ENCODE assay signal across 19 cellular contexts in the genomic region with DNA sequence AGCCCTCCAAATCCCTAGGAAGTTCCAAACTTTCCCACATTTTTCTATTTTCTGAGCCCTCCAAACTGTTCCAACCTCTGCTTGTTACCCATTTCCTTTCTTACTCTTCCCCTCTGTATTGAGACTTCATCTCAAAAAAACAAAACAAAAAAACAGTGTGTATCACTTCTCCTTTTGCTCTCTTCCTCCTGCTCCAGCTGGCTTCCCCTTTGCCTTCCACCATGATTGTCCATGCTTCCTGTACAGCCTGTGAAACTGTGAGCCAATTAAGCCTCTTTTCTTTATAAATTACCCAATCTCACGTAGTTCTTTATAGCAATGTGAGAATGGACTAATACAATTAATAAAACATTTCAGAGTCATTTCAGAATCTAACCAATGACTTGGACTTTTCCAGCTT.
DNase-seq lines count a peak whose midpoint lies in the region; ATAC-seq and TF ChIP-seq lines count a peak whose summit lies in the region.
"Had no signal": no experiment of that assay in that cellular context is flagged by ENCODE, and none has a peak within 500 bp of the region (broad histone marks: within the 10 kb centered on the region; RNA-seq: fewer than 3 reads in every experiment).

No MANE protein-coding gene starts in this region.

- no peak overlapping the region for H3K27ac ChIP-seq in CD4-positive, alpha-beta T cell (ENCODE audit: low read depth, low read length)
- H3K27ac ChIP-seq: 22Rv1, thoracic aorta had no signal

- no peak overlapping the region for H3K27ac Mint-ChIP-seq in CD4-positive, alpha-beta T cell
- H3K27ac Mint-ChIP-seq: activated naive CD4-positive, alpha-beta T cell treated with anti-CD3 and anti-CD28 coated beads for 36 hours; brain had no signal

- peak; percentile 34 for DNase-seq in SIG-M5 treated with dmso at 0.1 percent for 504 hours (lab: John Stamatoyannopoulos, UW; ENCODE audit: unreplicated experiment)
- DNase-seq in SIG-M5 (lab: John Stamatoyannopoulos, UW), result no peak
- DNase-seq in SKM-1 treated with dmso at 0.1 percent for 144 hours (lab: John Stamatoyannopoulos, UW; ENCODE audit: unreplicated experiment), result peak; percentile 70
- DNase-seq in sciatic nerve (ENCODE audit: low spot score), result no peak
- DNase-seq in SK-N-DZ (ENCODE audit: low spot score), result no peak
- DNase-seq in CD4-positive, alpha-beta T cell, result no peak
- DNase-seq in DMS153 treated with DMSO at 0.1 percent for 48 hours (lab: John Stamatoyannopoulos, UW; ENCODE audit: unreplicated experiment), result no peak
- DNase-seq: activated CD8-positive, alpha-beta memory T cell treated with anti-CD3 and anti-CD28 coated beads for 24 hours; activated naive CD4-positive, alpha-beta T cell treated with anti-CD3 and anti-CD28 coated beads for 36 hours; Calu3; H7; NCI-H1417 treated with DMSO at 0.1 percent for 48 hours; NCI-H510A; SHP77; stimulated activated CD4-positive, alpha-beta T cell treated with anti-CD3 and anti-CD28 coated beads, Interleukin-12 subunit alpha, Interleukin-12 subunit beta, amount 100 ng/mL, for 4 hours had no signal

- H3K9me3 ChIP-seq in CD4-positive, alpha-beta T cell (ENCODE audit: control insufficient read depth, low read length), result no peaks in the 10 kb centered on the region
- H3K9me3 ChIP-seq: thoracic aorta had no signal

- no peaks in the 10 kb centered on the region for H3K27me3 ChIP-seq in CD4-positive, alpha-beta T cell (ENCODE audit: control insufficient read depth, insufficient read depth, low read length)

- peak; percentile 59 for ATAC-seq in HG03108 (IDR thresholded peaks at IDR 0.05; ENCODE audit: unreplicated experiment)
- peak; percentile 70 for ATAC-seq in sciatic nerve
- ATAC-seq in CD4-positive, alpha-beta T cell (ENCODE audit: poor library complexity), result no peak

- TF ChIP-seq CTCF in CD4-positive, alpha-beta T cell (IDR thresholded peaks at IDR 0.05), result no peak

- intact Hi-C loops in sciatic nerve (cut with DNase I), result no loop called here
- intact Hi-C loops in CD4-positive, alpha-beta T cell (cut with DNase I, micrococcal nuclease), result no loop called here

- CTCF ChIA-PET in CD4-positive, alpha-beta T cell (lab: Charles Lee), result interaction anchor here (1.1 kb wide), 1 partner anchor 473 kb away, joined by 3 read pairs; no protein-coding TSS in a partner anchor

- H3K4me1 Mint-ChIP-seq in CD4-positive, alpha-beta T cell (ENCODE audit: low read depth), result peaks cover 16% of the 10 kb centered on the region
- H3K4me1 Mint-ChIP-seq: brain had no signal

- no peaks in the 10 kb centered on the region for H3K9me3 Mint-ChIP-seq in CD4-positive, alpha-beta T cell

- H3K4me3 Mint-ChIP-seq in CD4-positive, alpha-beta T cell, result no peak overlapping the region
- H3K4me3 Mint-ChIP-seq: activated naive CD4-positive, alpha-beta T cell treated with anti-CD3 and anti-CD28 coated beads for 36 hours; brain had no signal

- H3K27me3 Mint-ChIP-seq in CD4-positive, alpha-beta T cell, result no peaks in the 10 kb centered on the region
- H3K27me3 Mint-ChIP-seq: brain had no signal

- peaks cover 12% of the 10 kb centered on the region for H3K36me3 Mint-ChIP-seq in CD4-positive, alpha-beta T cell (ENCODE audit: low read depth)
- H3K36me3 Mint-ChIP-seq: brain had no signal

- POLR2A ChIA-PET in CD4-positive, alpha-beta T cell (lab: Charles Lee), result interaction anchor here (0.6 to 1.1 kb wide), 3 partner anchors 25 to 77 kb away, joined by 3 to 5 read pairs (median 3); no protein-coding TSS in a partner anchor

Comparison
In these comparisons a context has a peak if more than half of its experiments do, and no peak if none do; other contexts are left out.
1. DNase-seq: peak in SIG-M5 treated with dmso at 0.1 percent for 504 hours (single experiment) and SKM-1 treated with dmso at 0.1 percent for 144 hours (single experiment); none in SIG-M5 (single experiment), sciatic nerve (single experiment), SK-N-DZ (single experiment), CD4-positive, alpha-beta T cell (0 of 10) and DMS153 treated with DMSO at 0.1 percent for 48 hours (single experiment).